In genomic region chr20:63028461-63028921, GRCh38 we compare ENCODE assay signal across 1 cellular context.
TF ChIP-seq lines count a peak whose summit lies in the region.

No MANE protein-coding gene starts in this region.

TF ChIP-seq in HepG2, 621 proteins besides CTCF, POLR2A, EP300 and RAD21:
- TF ChIP-seq ZBTB33 (CRISPR knock-in tag; IDR thresholded peaks at IDR 0.05) (no peak), DNMT3B (CRISPR knock-in tag; conservative IDR thresholded peaks at IDR 0.05) (no peak), EZH2 (conservative IDR thresholded peaks at IDR 0.05; ENCODE audit: low read depth, low read length) (peak; percentile 51; the same call in 1 of the 2 replicates), FLYWCH1 (CRISPR knock-in tag; IDR thresholded peaks at IDR 0.05) (no peak)
